13 cellular contexts compared by ENCODE assay signal in genomic region chr12:6368906-6369525, GRCh38. TPM values are rescaled to one million over a fixed set of nuclear protein-coding genes. Genes with fewer than 3 reads are reported as not detected.
DNase-seq lines count a peak whose midpoint lies in the region; ATAC-seq and TF ChIP-seq lines count a peak whose summit lies in the region.
"Had no signal": no experiment of that assay in that cellular context is flagged by ENCODE, and none has a peak within 500 bp of the region (broad histone marks: within the 10 kb centered on the region; RNA-seq: fewer than 3 reads in every experiment).

No MANE protein-coding gene starts in this region.

- H3K9me3 ChIP-seq in PC-9 (ENCODE audit: insufficient read depth, low read depth) (no peaks in the 10 kb centered on the region), iPS-20b (ENCODE audit: insufficient read depth, low read depth, low read length) (no peaks in the 10 kb centered on the region)

- ATAC-seq in HG02588 (IDR thresholded peaks at IDR 0.05; ENCODE audit: unreplicated experiment): no peak
- ATAC-seq in GM18498 (IDR thresholded peaks at IDR 0.05; ENCODE audit: unreplicated experiment): no peak
- ATAC-seq in GM21786 (IDR thresholded peaks at IDR 0.05; ENCODE audit: unreplicated experiment): no peak

- H3K27me3 ChIP-seq in PC-9 (ENCODE audit: insufficient read depth, low read depth) (no peaks in the 10 kb centered on the region), iPS-20b (ENCODE audit: insufficient read depth, low read length) (no peaks in the 10 kb centered on the region)

- no peak for TF ChIP-seq CTCF in PC-9 (conservative IDR thresholded peaks at IDR 0.05)

- H3K4me3 ChIP-seq in PC-9 (no peak overlapping the region), iPS-20b (ENCODE audit: low read length) (no peak overlapping the region), skin epidermis (no peak overlapping the region)

- H3K79me2 ChIP-seq in PC-9 (ENCODE audit: low read depth): peaks cover 91% of the 10 kb centered on the region

- CTCF ChIA-PET in PC-9 (lab: Charles Lee): interaction anchor here (0.6 kb wide), 1 partner anchor 22 kb away, joined by 5 read pairs; no protein-coding TSS in a partner anchor

- peaks cover 74% of the 10 kb centered on the region for H3F3A ChIP-seq in PC-9 (ENCODE audit: insufficient read depth, low read depth)

- POLR2A ChIA-PET in PC-9 (lab: Charles Lee; ENCODE audit: unreplicated experiment): interaction anchor here (0.5 to 0.6 kb wide), 3 partner anchors 58 to 280 kb away, joined by 3 to 15 read pairs (median 6); partner anchors contain the start of gene PLEKHG6

- H3K27ac ChIP-seq in PC-9: peak overlapping the region; percentile 21; the same call in 1 of the 2 replicates
- H3K27ac ChIP-seq in iPS-20b (ENCODE audit: low read length): no peak overlapping the region
- H3K27ac ChIP-seq in skin epidermis: peak overlapping the region in 13 of 21 experiments; percentile 3 to 77 (median 20)
- H3K27ac ChIP-seq: parathyroid adenoma had no signal

- peak overlapping the region; percentile 80 for H3K4me2 ChIP-seq in PC-9

- intact Hi-C loops in PC-9 (cut with micrococcal nuclease; ENCODE audit: unreplicated experiment): no loop called here

- peaks cover 18% of the 10 kb centered on the region; the same call in 1 of the 2 replicates for H3K36me3 ChIP-seq in PC-9 (ENCODE audit: low read depth)
- H3K36me3 ChIP-seq in iPS-20b (ENCODE audit: insufficient read depth, low read depth, low read length): peaks cover 19% of the 10 kb centered on the region

- peaks cover 72% of the 10 kb centered on the region for H3K4me1 ChIP-seq in PC-9 (replicated peaks; ENCODE audit: insufficient read depth)
- peaks cover 32% of the 10 kb centered on the region for H3K4me1 ChIP-seq in iPS-20b (ENCODE audit: insufficient read depth, low read length)

- H4K20me1 ChIP-seq in PC-9 (ENCODE audit: insufficient read depth): no peaks in the 10 kb centered on the region

- DNase-seq in NCI-H1417 (lab: John Stamatoyannopoulos, UW): peak in 2 of 3 experiments; percentile 52 to 63
- no peak for DNase-seq in NCI-H1417 treated with DMSO at 0.1 percent for 48 hours (lab: John Stamatoyannopoulos, UW)
- DNase-seq in PC-9: no peak
- DNase-seq: 8988T; activated CD4-positive, alpha-beta T cell treated with anti-CD3 and anti-CD28 coated beads for 1 hour; NCI-H1092; NCI-H526 treated with DMSO at 0.1 percent for 48 hours had no signal

- BruUV-seq in PC-9 (replicated peaks; lab: Mats Ljungman, UMichigan): no TSS peak

- no peaks in the 10 kb centered on the region for H3K9me2 ChIP-seq in PC-9 (ENCODE audit: insufficient read depth)

- H3K9ac ChIP-seq in iPS-20b (ENCODE audit: low read depth, low read length): 0 out of 2 replicates have a peak overlapping the region, but pooled peaks have one; percentile 24
- H3K9ac ChIP-seq: parathyroid adenoma had no signal

- H2AFZ ChIP-seq in PC-9: no peak overlapping the region
- H2AFZ ChIP-seq: parathyroid adenoma had no signal

RNA-seq across cellular contexts. Expression of gene SCNN1A, which starts 6.3 kb away (rescaled TPM):
- 460 and 549 TPM in 2 replicates for total RNA-seq in PC-9 (2021)

RNA-seq across cellular contexts. Expression of gene LTBR, which starts 14.9 kb away (rescaled TPM):
- total RNA-seq in PC-9 (2021): 178 and 185 TPM in 2 replicates

RNA-seq across cellular contexts. Expression of gene TNFRSF1A, which starts 27.1 kb away (rescaled TPM):
- 144 and 165 TPM in 2 replicates for total RNA-seq in PC-9 (2021)

RNA-seq across cellular contexts. Expression of gene PLEKHG6, which starts 58.5 kb away (rescaled TPM):
- total RNA-seq in PC-9 (2021): 86.5 and 89.9 TPM in 2 replicates

Comparison
In these comparisons a context has a peak if more than half of its experiments do, and no peak if none do; other contexts are left out.
1. DNase-seq: peak in NCI-H1417 (2 of 3); none in NCI-H1417 treated with DMSO at 0.1 percent for 48 hours (single experiment) and PC-9 (0 of 2).